In genomic region chr12:953776-954175, GRCh38 we compare ENCODE assay signal across 9 cellular contexts. TPM values are rescaled to one million over a fixed set of nuclear protein-coding genes. Genes with fewer than 3 reads are reported as not detected.
DNase-seq lines count a peak whose midpoint lies in the region; ATAC-seq and TF ChIP-seq lines count a peak whose summit lies in the region.
"Had no signal": no experiment of that assay in that cellular context is flagged by ENCODE, and none has a peak within 500 bp of the region (broad histone marks: within the 10 kb centered on the region; RNA-seq: fewer than 3 reads in every experiment).

No MANE protein-coding gene starts in this region.

- TF ChIP-seq CTCF in VCaP (conservative IDR thresholded peaks at IDR 0.05) (no peak), glutamatergic neuron (IDR thresholded peaks at IDR 0.05; ENCODE audit: partially characterized antibody, unreplicated experiment) (no peak)

- H3K4me3 Mint-ChIP-seq in glutamatergic neuron (ENCODE audit: unreplicated experiment), result no peak overlapping the region
- H3K4me3 Mint-ChIP-seq in effector memory CD8-positive, alpha-beta T cell, result no peak overlapping the region

- no peak for ATAC-seq in effector memory CD8-positive, alpha-beta T cell (replicated peaks)

- H3K36me3 Mint-ChIP-seq in glutamatergic neuron (ENCODE audit: unreplicated experiment), result no peaks in the 10 kb centered on the region
- H3K36me3 Mint-ChIP-seq in effector memory CD8-positive, alpha-beta T cell (ENCODE audit: insufficient read depth), result peaks cover 23% of the 10 kb centered on the region

- H3K9me3 Mint-ChIP-seq in glutamatergic neuron (ENCODE audit: unreplicated experiment), result peaks cover 2% of the 10 kb centered on the region
- no peaks in the 10 kb centered on the region for H3K9me3 Mint-ChIP-seq in effector memory CD8-positive, alpha-beta T cell

- peak overlapping the region; percentile 40 for H3K27ac Mint-ChIP-seq in glutamatergic neuron (ENCODE audit: unreplicated experiment)
- no peak overlapping the region for H3K27ac Mint-ChIP-seq in effector memory CD8-positive, alpha-beta T cell

- DNase-seq in DMS53 treated with DMSO at 0.1 percent for 48 hours (lab: John Stamatoyannopoulos, UW; ENCODE audit: unreplicated experiment) (peak; percentile 21), LHCN-M2 (ENCODE audit: low read depth) (peak; percentile 53), glutamatergic neuron (no peak), NCI-H187 (lab: John Stamatoyannopoulos, UW) (no peak), putamen (ENCODE audit: low spot score) (no peak), NCI-H82 (lab: John Stamatoyannopoulos, UW) (no peak)
- no peak for DNase-seq in effector memory CD8-positive, alpha-beta T cell
- DNase-seq: SW 1271 had no signal

- H3K4me1 Mint-ChIP-seq in glutamatergic neuron (ENCODE audit: low read depth, unreplicated experiment), result peaks cover 2% of the 10 kb centered on the region
- peaks cover 5 to 8% of the 10 kb centered on the region in 2 donors for H3K4me1 Mint-ChIP-seq in effector memory CD8-positive, alpha-beta T cell (ENCODE audit: low read depth in 2 of 2)

- H3K27ac ChIP-seq in VCaP, result peak overlapping the region; percentile 81

- H3K27me3 Mint-ChIP-seq in glutamatergic neuron (ENCODE audit: unreplicated experiment), result peaks cover 8% of the 10 kb centered on the region
- H3K27me3 Mint-ChIP-seq in effector memory CD8-positive, alpha-beta T cell, result no peaks in the 10 kb centered on the region

RNA-seq across cellular contexts. Expression of gene RAD52, which starts 4.3 kb away (rescaled TPM):
- total RNA-seq in LHCN-M2 (2014; rRNA removed) (14.4 and 16.7 TPM in 2 replicates), glutamatergic neuron (ENCODE audit: unreplicated experiment) (16.5 TPM)
- 4.9 TPM for polyA plus RNA-seq in LHCN-M2 (2012)

RNA-seq across cellular contexts. Expression of gene ERC1, which starts 37.2 kb away (rescaled TPM):
- total RNA-seq in LHCN-M2 (2014; rRNA removed) (19.0 and 19.3 TPM in 2 replicates), glutamatergic neuron (ENCODE audit: unreplicated experiment) (82.2 TPM)
- polyA plus RNA-seq in LHCN-M2 (2012), result 10.5 TPM

Comparison
In these comparisons a context has a peak if more than half of its experiments do, and no peak if none do; other contexts are left out.
1. DNase-seq: peak in DMS53 treated with DMSO at 0.1 percent for 48 hours (single experiment) and LHCN-M2 (single experiment); none in glutamatergic neuron (single experiment), NCI-H187 (0 of 2), putamen (single experiment), NCI-H82 (single experiment) and effector memory CD8-positive, alpha-beta T cell (0 of 3).